In the genomic region with DNA sequence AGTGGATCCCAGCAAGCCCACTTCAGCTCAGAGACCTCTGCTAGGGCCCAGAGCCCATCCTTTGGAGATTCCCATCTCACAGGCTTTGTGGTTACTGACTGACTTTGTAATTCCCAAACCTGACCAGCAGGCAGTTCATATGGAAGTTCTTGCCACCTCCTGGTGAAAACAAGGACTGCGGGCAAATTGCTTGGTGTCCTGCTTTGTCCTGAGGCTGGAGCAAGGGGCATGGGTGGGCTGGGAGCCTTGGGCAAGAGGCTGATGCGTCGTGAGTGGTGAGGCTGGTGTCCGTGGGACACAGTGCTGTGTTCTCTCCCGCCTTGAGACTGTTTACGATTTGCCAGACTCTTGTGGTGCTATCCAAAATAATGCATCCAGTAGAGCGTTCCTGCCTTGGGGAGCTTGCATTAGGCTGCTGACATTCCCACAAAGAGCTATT, we compare ENCODE assay signal across 8 cellular contexts.
DNase-seq lines count a peak whose midpoint lies in the region; ATAC-seq and TF ChIP-seq lines count a peak whose summit lies in the region.

No MANE protein-coding gene starts in this region.

- no peak overlapping the region for H2AFZ ChIP-seq in fibroblast of lung (ENCODE audit: low read length)

- peaks cover 30% of the 10 kb centered on the region for H3K4me1 Mint-ChIP-seq in CD8-positive, alpha-beta T cell (ENCODE audit: low read depth)
- H3K4me1 Mint-ChIP-seq in osteocyte (ENCODE audit: unreplicated experiment) = peaks cover 72% of the 10 kb centered on the region

- H4K20me1 ChIP-seq in fibroblast of lung (ENCODE audit: control insufficient read depth, extremely low read depth, insufficient read depth, low read length) = no peaks in the 10 kb centered on the region

- POLR2A ChIA-PET in CD8-positive, alpha-beta T cell (lab: Charles Lee) = interaction anchor here (1.0 kb wide), 1 partner anchor 8 kb away, joined by 3 read pairs; no protein-coding TSS in a partner anchor

- DNase-seq in CD8-positive, alpha-beta T cell = no peak
- DNase-seq in KBM-7 (peak; percentile 54), RWPE2 (ENCODE audit: low spot score) (no peak), fibroblast of lung (ENCODE audit: low read depth in 2 of 2) (peak; percentile 80 to 82), osteocyte (ENCODE audit: extremely low spot score, unreplicated experiment) (no peak), cerebellar nuclear complex (lab: John Stamatoyannopoulos, UW) (no peak), hippocampal formation (lab: John Stamatoyannopoulos, UW) (no peak)
- DNase-seq in NK-92 treated with Interleukin-12 subunit alpha and Interleukin-12 subunit beta, amount 100 ng/mL, for 24 hours (lab: John Stamatoyannopoulos, UW) = no peak

- H3K4me3 Mint-ChIP-seq in CD8-positive, alpha-beta T cell = no peak overlapping the region
- H3K4me3 Mint-ChIP-seq in osteocyte (ENCODE audit: unreplicated experiment) = peak overlapping the region; percentile 48

- H3K36me3 Mint-ChIP-seq in CD8-positive, alpha-beta T cell = no peaks in the 10 kb centered on the region
- H3K36me3 Mint-ChIP-seq in osteocyte (ENCODE audit: unreplicated experiment) = no peaks in the 10 kb centered on the region

- H3K27ac Mint-ChIP-seq in CD8-positive, alpha-beta T cell = no peak overlapping the region
- H3K27ac Mint-ChIP-seq in osteocyte (ENCODE audit: unreplicated experiment) = peak overlapping the region; percentile 99

- H3K9ac ChIP-seq in fibroblast of lung (ENCODE audit: insufficient read depth, low read length) = peak overlapping the region; percentile 17

- H3K4me3 ChIP-seq in CD8-positive, alpha-beta T cell (ENCODE audit: low read depth, low read length) = no peak overlapping the region
- H3K4me3 ChIP-seq in RWPE2 (ENCODE audit: severe bottlenecking) = no peak overlapping the region
- no peak overlapping the region for H3K4me3 ChIP-seq in fibroblast of lung (replicated peaks in 1 of 4; ENCODE audit: control extremely low read depth in 1 of 4, insufficient read depth in 1 of 4, low read depth in 3 of 4, low read length in 4 of 4)

- peak overlapping the region; percentile 69 for H3K4me2 ChIP-seq in fibroblast of lung (ENCODE audit: extremely low read depth, insufficient read depth, low read length)

- intact Hi-C loops in CD8-positive, alpha-beta T cell (cut with DNase I, micrococcal nuclease) = no loop called here

- no peaks in the 10 kb centered on the region for H3K9me3 Mint-ChIP-seq in CD8-positive, alpha-beta T cell
- no peaks in the 10 kb centered on the region for H3K9me3 Mint-ChIP-seq in osteocyte (ENCODE audit: unreplicated experiment)

- H3K27me3 ChIP-seq in CD8-positive, alpha-beta T cell (ENCODE audit: insufficient read depth, low read length) = no peaks in the 10 kb centered on the region
- H3K27me3 ChIP-seq in RWPE2 (ENCODE audit: insufficient read depth, poor library complexity, severe bottlenecking) (no peaks in the 10 kb centered on the region), fibroblast of lung (ENCODE audit: control insufficient read depth, insufficient read depth, low read length) (no peaks in the 10 kb centered on the region)

- no peak overlapping the region for H3K27ac ChIP-seq in CD8-positive, alpha-beta T cell (ENCODE audit: low read depth, low read length)
- H3K27ac ChIP-seq in RWPE2 (ENCODE audit: poor library complexity, severe bottlenecking) (peak overlapping the region; percentile 99), fibroblast of lung (ENCODE audit: insufficient read depth, low read length) (peak overlapping the region; percentile 89)

- H3K79me2 ChIP-seq in fibroblast of lung (ENCODE audit: control insufficient read depth, insufficient read depth, low read length) = no peaks in the 10 kb centered on the region

- CTCF ChIA-PET in CD8-positive, alpha-beta T cell (lab: Charles Lee) = interaction anchor here (0.6 to 5.9 kb wide), 14 partner anchors 9 to 177 kb away, joined by 3 to 58 read pairs (median 4); no protein-coding TSS in a partner anchor

- H3K36me3 ChIP-seq in CD8-positive, alpha-beta T cell (ENCODE audit: insufficient read depth, low read length) = no peaks in the 10 kb centered on the region
- H3K36me3 ChIP-seq in RWPE2 (ENCODE audit: low read depth) (no peaks in the 10 kb centered on the region), fibroblast of lung (ENCODE audit: control insufficient read depth, insufficient read depth, low read length) (no peaks in the 10 kb centered on the region)

- TF ChIP-seq CTCF in CD8-positive, alpha-beta T cell (IDR thresholded peaks at IDR 0.05) = peak; percentile 28
- TF ChIP-seq CTCF in RWPE2 (IDR thresholded peaks at IDR 0.05; ENCODE audit: poor library complexity, severe bottlenecking) (peak; percentile 75), fibroblast of lung (conservative IDR thresholded peaks at IDR 0.05 in 1 of 2, IDR thresholded peaks at IDR 0.05 in 1 of 2; ENCODE audit: low read depth in 1 of 2, low read length in 2 of 2) (peak; percentile 85 to 89), osteocyte (IDR thresholded peaks at IDR 0.05) (peak; percentile 71)

- ATAC-seq in CD8-positive, alpha-beta T cell = no peak
- peak; percentile 16; the same call in 1 of the 3 replicates for ATAC-seq in RWPE2 (ENCODE audit: low read depth)

- H3K27me3 Mint-ChIP-seq in CD8-positive, alpha-beta T cell (ENCODE audit: low read depth) = no peaks in the 10 kb centered on the region
- H3K27me3 Mint-ChIP-seq in osteocyte (ENCODE audit: unreplicated experiment) = no peaks in the 10 kb centered on the region

- H3K4me1 ChIP-seq in CD8-positive, alpha-beta T cell (ENCODE audit: insufficient read depth, low read length) = peaks cover 26% of the 10 kb centered on the region
- H3K4me1 ChIP-seq in RWPE2 (ENCODE audit: insufficient read depth, poor library complexity, severe bottlenecking) (peaks cover 39% of the 10 kb centered on the region), fibroblast of lung (ENCODE audit: control insufficient read depth, extremely low read depth, insufficient read depth, low read length) (peaks cover 41% of the 10 kb centered on the region)

- no peaks in the 10 kb centered on the region for H3K9me3 ChIP-seq in CD8-positive, alpha-beta T cell (ENCODE audit: low read length)
- H3K9me3 ChIP-seq in RWPE2 (ENCODE audit: severe bottlenecking) (no peaks in the 10 kb centered on the region), fibroblast of lung (ENCODE audit: control insufficient read depth, insufficient read depth, low read depth, low read length) (no peaks in the 10 kb centered on the region)

- in situ Hi-C loops in KBM-7 (cut with MboI; ENCODE audit: low pct_unique_long_range_greater_than_20kb, low sequenced_read_pairs) = loop anchor here (10.0 kb wide), 1 partner anchor 138 kb away; no protein-coding TSS in a partner anchor

Comparison
In these comparisons a context has a peak if more than half of its experiments do, and no peak if none do; other contexts are left out.
1. DNase-seq: peak in KBM-7 (single experiment) and fibroblast of lung (2 of 2); none in CD8-positive, alpha-beta T cell (0 of 7), RWPE2 (single experiment), osteocyte (single experiment), cerebellar nuclear complex (0 of 2), hippocampal formation (0 of 2) and NK-92 treated with Interleukin-12 subunit alpha and Interleukin-12 subunit beta, amount 100 ng/mL, for 24 hours (single experiment).
2. CTCF ChIP-seq: peak in every context shown above with its lines; median percentile 87 in fibroblast of lung; 75 in RWPE2; 71 in osteocyte; 28 in CD8-positive, alpha-beta T cell.